7 cellular contexts compared by ENCODE assay signal in the genomic region with DNA sequence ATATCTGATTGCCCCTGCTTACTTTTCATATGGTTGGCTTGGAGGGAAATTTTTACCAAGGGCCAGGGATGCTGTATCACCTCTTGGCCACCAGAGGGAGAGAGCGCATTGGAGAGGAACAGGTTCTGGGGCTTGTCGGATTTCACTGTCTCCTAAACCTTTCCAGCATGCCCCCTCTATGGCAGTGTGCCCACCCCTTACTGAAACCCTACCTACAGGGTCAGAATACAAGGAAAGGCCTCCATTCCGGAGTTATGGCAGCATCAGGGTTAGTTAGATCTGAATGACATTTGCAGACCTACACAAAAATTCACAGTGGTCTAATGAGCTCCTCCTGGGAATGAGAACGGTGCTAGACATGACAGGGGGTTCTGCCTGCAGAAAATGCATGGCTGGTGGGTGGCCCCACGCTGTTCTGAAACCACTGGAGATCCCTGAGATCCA. TPM values are rescaled to one million over a fixed set of nuclear protein-coding genes. Genes with fewer than 3 reads are reported as not detected.
DNase-seq lines count a peak whose midpoint lies in the region; ATAC-seq and TF ChIP-seq lines count a peak whose summit lies in the region.

No MANE protein-coding gene starts in this region.

- in situ Hi-C loops in transverse colon (cut with MboI; ENCODE audit: low pct_ligation_motif_present in 1 of 4, low pct_unique_long_range_greater_than_20kb in 1 of 4, low sequenced_read_pairs in 3 of 4) = no loop called here

- H3K4me3 ChIP-seq in GM12864 (ENCODE audit: low read depth, low read length) (no peak overlapping the region), neural cell (ENCODE audit: low read length) (no peak overlapping the region), transverse colon (no peak overlapping the region)

- TF ChIP-seq RAD21 in neural cell (conservative IDR thresholded peaks at IDR 0.05) = peak; percentile 71

- peaks cover 9 to 27% (median 13%) of the 10 kb centered on the region in 4 donors for H3K4me1 ChIP-seq in transverse colon

- no peak for DNase-seq in GM12864 (ENCODE audit: low read depth)
- DNase-seq in NCI-H2171 treated with DMSO at 0.1 percent for 48 hours (lab: John Stamatoyannopoulos, UW) = peak; percentile 68
- DNase-seq in activated CD4-positive, alpha-beta T cell treated with anti-CD3 and anti-CD28 coated beads, Interleukin-2, amount 10 ng/mL, durations not matched to agents 24 days and 14 days = peak; percentile 81
- DNase-seq in endothelial cell (ENCODE audit: low spot score) = peak; percentile 41
- peak; percentile 16 for DNase-seq in transverse colon

- H3K27me3 ChIP-seq in neural cell (ENCODE audit: insufficient read depth, low read depth, low read length) (no peaks in the 10 kb centered on the region), transverse colon (peaks cover 4% of the 10 kb centered on the region)

- H3K27ac Mint-ChIP-seq in activated CD4-positive, alpha-beta T cell treated with anti-CD3 and anti-CD28 coated beads, Interleukin-2, amount 10 ng/mL, durations not matched to agents 24 days and 14 days = no peak overlapping the region
- H3K27ac Mint-ChIP-seq in endothelial cell (ENCODE audit: unreplicated experiment) = no peak overlapping the region

- H3K9ac ChIP-seq in neural cell (ENCODE audit: low read length) = no peak overlapping the region

- TF ChIP-seq CTCF in GM12864 (IDR thresholded peaks at IDR 0.05; ENCODE audit: low read depth, low read length, missing control alignments) (peak; percentile 98), endothelial cell (IDR thresholded peaks at IDR 0.05; ENCODE audit: unreplicated experiment) (peak; percentile 92), neural cell (IDR thresholded peaks at IDR 0.05; ENCODE audit: poor library complexity, severe bottlenecking) (peak; percentile 81), transverse colon (IDR thresholded peaks at IDR 0.05) (peak; percentile 83 to 97 (median 94))

- intact Hi-C loops in activated CD4-positive, alpha-beta T cell treated with anti-CD3 and anti-CD28 coated beads, Interleukin-2, amount 10 ng/mL, durations not matched to agents 24 days and 14 days (cut with micrococcal nuclease) = loop anchor here (1.0 kb wide), 1 partner anchor 353 kb away; no protein-coding TSS in a partner anchor
- intact Hi-C loops in transverse colon (cut with DNase I; ENCODE audit: low total_unique reads) = no loop called here

- H3K79me2 ChIP-seq in neural cell (replicated peaks; ENCODE audit: insufficient read depth, low read length) = no peaks in the 10 kb centered on the region

- H3K36me3 Mint-ChIP-seq in activated CD4-positive, alpha-beta T cell treated with anti-CD3 and anti-CD28 coated beads, Interleukin-2, amount 10 ng/mL, durations not matched to agents 24 days and 14 days (ENCODE audit: low read depth) = no peaks in the 10 kb centered on the region
- no peaks in the 10 kb centered on the region for H3K36me3 Mint-ChIP-seq in endothelial cell (ENCODE audit: low read depth, unreplicated experiment)

- no peaks in the 10 kb centered on the region for H4K20me1 ChIP-seq in neural cell (ENCODE audit: insufficient read depth)

- H3K36me3 ChIP-seq in neural cell (ENCODE audit: insufficient read depth, low read length) (no peaks in the 10 kb centered on the region), transverse colon (no peaks in the 10 kb centered on the region)

- H3K9me2 ChIP-seq in neural cell (ENCODE audit: insufficient read depth, low read length) = no peaks in the 10 kb centered on the region

- H3K27ac ChIP-seq in neural cell (ENCODE audit: low read length) (no peak overlapping the region), transverse colon (no peak overlapping the region)

- no peaks in the 10 kb centered on the region for H3K9me3 Mint-ChIP-seq in activated CD4-positive, alpha-beta T cell treated with anti-CD3 and anti-CD28 coated beads, Interleukin-2, amount 10 ng/mL, durations not matched to agents 24 days and 14 days
- no peaks in the 10 kb centered on the region for H3K9me3 Mint-ChIP-seq in endothelial cell (ENCODE audit: unreplicated experiment)

- H3K4me1 Mint-ChIP-seq in activated CD4-positive, alpha-beta T cell treated with anti-CD3 and anti-CD28 coated beads, Interleukin-2, amount 10 ng/mL, durations not matched to agents 24 days and 14 days = no peaks in the 10 kb centered on the region
- no peaks in the 10 kb centered on the region for H3K4me1 Mint-ChIP-seq in endothelial cell (ENCODE audit: unreplicated experiment)

- no peak overlapping the region for H3K4me3 Mint-ChIP-seq in activated CD4-positive, alpha-beta T cell treated with anti-CD3 and anti-CD28 coated beads, Interleukin-2, amount 10 ng/mL, durations not matched to agents 24 days and 14 days
- no peak overlapping the region for H3K4me3 Mint-ChIP-seq in endothelial cell (ENCODE audit: unreplicated experiment)

- TF ChIP-seq POLR2A in transverse colon (IDR thresholded peaks at IDR 0.05) = no peak

- no peaks in the 10 kb centered on the region for H3F3A ChIP-seq in neural cell (ENCODE audit: insufficient read depth, low read length, poor library complexity, severe bottlenecking)

- peak; percentile 60 for ATAC-seq in HG02763 (IDR thresholded peaks at IDR 0.05; ENCODE audit: unreplicated experiment)

- no peaks in the 10 kb centered on the region for H3K9me3 ChIP-seq in neural cell (ENCODE audit: low read length)
- H3K9me3 ChIP-seq in transverse colon = no peaks in the 10 kb centered on the region

- WGBS in transverse colon (ENCODE audit: low coverage in 1 of 2), 2 donors = 0 to 11% methylated on average over 1 to 5 of the region's 5 CpGs

- no peak overlapping the region for H2AFZ ChIP-seq in neural cell (ENCODE audit: low read depth, low read length)

- TF ChIP-seq EP300 in neural cell (conservative IDR thresholded peaks at IDR 0.05; ENCODE audit: poor library complexity, severe bottlenecking) (no peak), transverse colon (IDR thresholded peaks at IDR 0.05; ENCODE audit: low read depth) (no peak)

- H3K4me2 ChIP-seq in neural cell (ENCODE audit: low read length) = no peak overlapping the region

- peaks cover 19% of the 10 kb centered on the region for H3K27me3 Mint-ChIP-seq in activated CD4-positive, alpha-beta T cell treated with anti-CD3 and anti-CD28 coated beads, Interleukin-2, amount 10 ng/mL, durations not matched to agents 24 days and 14 days
- H3K27me3 Mint-ChIP-seq in endothelial cell (ENCODE audit: unreplicated experiment) = no peaks in the 10 kb centered on the region

TF ChIP-seq in neural cell, 6 proteins besides CTCF, POLR2A, EP300 and RAD21:
- TF ChIP-seq POLR2AphosphoS5 (IDR thresholded peaks at IDR 0.05) (no peak), SMC3 (conservative IDR thresholded peaks at IDR 0.05; ENCODE audit: poor library complexity) (peak; percentile 76)
TF ChIP-seq in neural cell: peak in this region for 1.

RNA-seq across cellular contexts. Expression of a gene that starts 5.8 kb away (rescaled TPM):
- not detected in 2 replicates for total RNA-seq in activated CD4-positive, alpha-beta T cell treated with anti-CD3 and anti-CD28 coated beads, Interleukin-2, amount 10 ng/mL, durations not matched to agents 24 days and 14 days
- total RNA-seq in endothelial cell (ENCODE audit: unreplicated experiment) (0.31 TPM), transverse colon (not detected)
- polyA plus RNA-seq in neural cell = not detected in 2 replicates
- polyA minus RNA-seq in neural cell = 0.12 TPM in 1 of 2 replicates, not detected in the other
